8 cellular contexts compared by ENCODE assay signal in the genomic region with DNA sequence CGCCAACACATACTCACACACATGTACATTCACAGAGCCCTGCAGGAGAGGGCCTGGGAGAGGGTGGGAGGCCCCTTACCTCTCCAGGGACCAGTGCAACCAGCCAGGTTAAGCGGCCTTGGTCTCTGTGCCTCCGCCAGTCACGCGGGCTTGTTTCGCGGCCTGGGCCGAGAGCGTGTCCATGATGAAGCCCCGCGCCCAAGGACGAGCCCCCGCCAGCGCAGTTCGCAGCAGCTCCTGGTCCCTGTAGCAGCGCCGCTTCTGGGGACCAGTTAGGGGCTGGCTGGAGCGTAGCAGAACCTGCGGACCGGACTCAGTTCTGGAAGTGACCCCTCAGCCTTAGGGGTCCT. TPM values are rescaled to one million over a fixed set of nuclear protein-coding genes. Genes with fewer than 3 reads are reported as not detected.
DNase-seq lines count a peak whose midpoint lies in the region; FAIRE-seq and TF ChIP-seq lines count a peak whose summit lies in the region.

No MANE protein-coding gene starts in this region.

- H3K9me3 ChIP-seq in adipocyte (ENCODE audit: control insufficient read depth, low read length) (no peaks in the 10 kb centered on the region), thyroid gland (no peaks in the 10 kb centered on the region)

- intact Hi-C loops in thyroid gland (cut with DNase I), result loop anchor here (10.0 kb wide), 2 partner anchors 55 to 95 kb away; a partner anchor contains a TSS

- H3K36me3 ChIP-seq in adipocyte (ENCODE audit: control insufficient read depth, insufficient read depth, low read length, severe bottlenecking) (no peaks in the 10 kb centered on the region), kidney epithelial cell (ENCODE audit: control insufficient read depth, insufficient read depth, low read length) (no peaks in the 10 kb centered on the region), thyroid gland (no peaks in the 10 kb centered on the region)

- TF ChIP-seq CTCF in kidney epithelial cell (IDR thresholded peaks at IDR 0.05; ENCODE audit: insufficient read depth, low read length, poor library complexity, severe bottlenecking), result no peak
- no peak for TF ChIP-seq CTCF in thyroid gland (IDR thresholded peaks at IDR 0.05)

- H3K4me1 ChIP-seq in adipocyte (ENCODE audit: control insufficient read depth, insufficient read depth, low read length), result peaks cover 35% of the 10 kb centered on the region
- peaks cover 15 to 27% of the 10 kb centered on the region in 2 donors for H3K4me1 ChIP-seq in thyroid gland

- DNase-seq in activated CD4-positive, alpha-beta T cell treated with anti-CD3 and anti-CD28 coated beads, Interleukin-2, amount 10 ng/mL, durations not matched to agents 7 days and 5 days, result no peak
- DNase-seq in activated CD4-positive, alpha-beta T cell treated with anti-CD3 and anti-CD28 coated beads, Interleukin-2, amount 50 U/mL, for 4 hours, result no peak
- DNase-seq in adipocyte (ENCODE audit: low read depth) (no peak), kidney epithelial cell (ENCODE audit: low read depth) (no peak), thyroid gland (peak; percentile 36), GM12891 (ENCODE audit: insufficient read length, low spot score) (no peak), NCI-H82 treated with DMSO at 0.1 percent for 48 hours (lab: John Stamatoyannopoulos, UW; ENCODE audit: unreplicated experiment) (no peak)
- no peak for DNase-seq in NK-92 treated with Interleukin-12 subunit alpha and Interleukin-12 subunit beta, amount 100 ng/mL, for 24 hours (lab: John Stamatoyannopoulos, UW)

- no peak for TF ChIP-seq POLR2A in thyroid gland (IDR thresholded peaks at IDR 0.05)
- no peak for TF ChIP-seq POLR2A in GM12891 (IDR thresholded peaks at IDR 0.05; ENCODE audit: low read depth, low read length)

- FAIRE-seq in GM12891 (lab: Jason Lieb, UNC), result no peak

- peak overlapping the region; percentile 78 for H3K4me3 Mint-ChIP-seq in activated CD4-positive, alpha-beta T cell treated with anti-CD3 and anti-CD28 coated beads, Interleukin-2, amount 10 ng/mL, durations not matched to agents 7 days and 5 days

- peak overlapping the region; percentile 83 for H3K4me3 ChIP-seq in adipocyte (ENCODE audit: low read length)
- peak overlapping the region; percentile 55 for H3K4me3 ChIP-seq in kidney epithelial cell (ENCODE audit: low read depth, low read length)
- peak overlapping the region in 1 of 3 donors; percentile 51 for H3K4me3 ChIP-seq in thyroid gland (replicated peaks in 1 of 3)

- H3K27me3 ChIP-seq in adipocyte (replicated peaks; ENCODE audit: control insufficient read depth, insufficient read depth, low read length) (no peaks in the 10 kb centered on the region), kidney epithelial cell (ENCODE audit: control insufficient read depth, insufficient read depth, low read length) (no peaks in the 10 kb centered on the region), thyroid gland (no peaks in the 10 kb centered on the region)

- WGBS in thyroid gland, 2 donors, result 35 to 41% methylated on average over 4 to 17 of the region's 20 CpGs

- POLR2A ChIA-PET in activated CD4-positive, alpha-beta T cell treated with anti-CD3 and anti-CD28 coated beads, Interleukin-2, amount 10 ng/mL, durations not matched to agents 7 days and 5 days (lab: Charles Lee), result interaction anchor here (1.2 kb wide), 1 partner anchor 10 kb away, joined by 5 read pairs; no protein-coding TSS in a partner anchor

- H3K4me1 Mint-ChIP-seq in activated CD4-positive, alpha-beta T cell treated with anti-CD3 and anti-CD28 coated beads, Interleukin-2, amount 10 ng/mL, durations not matched to agents 7 days and 5 days, result peaks cover 35% of the 10 kb centered on the region

- peak overlapping the region; percentile 85 for H3K9ac ChIP-seq in adipocyte (ENCODE audit: low read length)

- H3K9me3 Mint-ChIP-seq in activated CD4-positive, alpha-beta T cell treated with anti-CD3 and anti-CD28 coated beads, Interleukin-2, amount 10 ng/mL, durations not matched to agents 7 days and 5 days, result no peaks in the 10 kb centered on the region

- H3K36me3 Mint-ChIP-seq in activated CD4-positive, alpha-beta T cell treated with anti-CD3 and anti-CD28 coated beads, Interleukin-2, amount 10 ng/mL, durations not matched to agents 7 days and 5 days (ENCODE audit: low read depth), result no peaks in the 10 kb centered on the region

- H3K27ac ChIP-seq in thyroid gland, result peak overlapping the region; percentile 1 to 95 (median 75)

- no peak overlapping the region for H3K27ac Mint-ChIP-seq in activated CD4-positive, alpha-beta T cell treated with anti-CD3 and anti-CD28 coated beads, Interleukin-2, amount 10 ng/mL, durations not matched to agents 7 days and 5 days

- CTCF ChIA-PET in activated CD4-positive, alpha-beta T cell treated with anti-CD3 and anti-CD28 coated beads, Interleukin-2, amount 10 ng/mL, durations not matched to agents 7 days and 5 days (lab: Charles Lee), result interaction anchor here (1.4 to 3.4 kb wide), 7 partner anchors 9 to 132 kb away, joined by 3 to 29 read pairs (median 5); a partner anchor contains a TSS

- no peaks in the 10 kb centered on the region for H3K27me3 Mint-ChIP-seq in activated CD4-positive, alpha-beta T cell treated with anti-CD3 and anti-CD28 coated beads, Interleukin-2, amount 10 ng/mL, durations not matched to agents 7 days and 5 days

TF ChIP-seq in GM12891, 5 proteins besides CTCF, POLR2A, EP300 and RAD21:
- no peak for TF ChIP-seq TAF1 (IDR thresholded peaks at IDR 0.05; ENCODE audit: low read depth, low read length)
- TF ChIP-seq POLR2AphosphoS5 (IDR thresholded peaks at IDR 0.05; ENCODE audit: low read depth, low read length), result no peak
- TF ChIP-seq POU2F2 (IDR thresholded peaks at IDR 0.05; ENCODE audit: low read depth, low read length), result no peak
- no peak for TF ChIP-seq PAX5 (IDR thresholded peaks at IDR 0.05; ENCODE audit: insufficient read depth, low read length, severe bottlenecking)
- no peak for TF ChIP-seq SPI1 (IDR thresholded peaks at IDR 0.05; ENCODE audit: low read depth, low read length)

RNA-seq across cellular contexts. Expression of a gene that starts 7.3 kb away (rescaled TPM):
- total RNA-seq in activated CD4-positive, alpha-beta T cell treated with anti-CD3 and anti-CD28 coated beads, Interleukin-2, amount 10 ng/mL, durations not matched to agents 7 days and 5 days, result under 1 TPM; 0.58 to 0.87 TPM
- total RNA-seq in kidney epithelial cell (2.7 TPM in 1 of 2 replicates, not detected in the other), thyroid gland (1 to 10 TPM; 3.6 to 5.6 (median 4.1) TPM)
- polyA plus RNA-seq in GM12891 (2012; ENCODE audit: low read depth, missing spikeins), result 0.30 TPM

RNA-seq across cellular contexts. Expression of a gene that starts 11.3 kb away (rescaled TPM):
- total RNA-seq in activated CD4-positive, alpha-beta T cell treated with anti-CD3 and anti-CD28 coated beads, Interleukin-2, amount 10 ng/mL, durations not matched to agents 7 days and 5 days, result 100 to 1,000 TPM; 434 to 495 TPM
- total RNA-seq in kidney epithelial cell, result 6.2 and 10.3 TPM in 2 replicates
- 1 to 10 TPM; 2.2 to 4.0 (median 3.5) TPM for total RNA-seq in thyroid gland
- polyA plus RNA-seq in GM12891 (2012; ENCODE audit: low read depth, missing spikeins), result 103 TPM

RNA-seq across cellular contexts. Expression of a gene that starts 17.6 kb away (rescaled TPM):
- total RNA-seq in activated CD4-positive, alpha-beta T cell treated with anti-CD3 and anti-CD28 coated beads, Interleukin-2, amount 10 ng/mL, durations not matched to agents 7 days and 5 days, result 100 to 1,000 TPM; 173 to 176 TPM
- total RNA-seq in kidney epithelial cell (265 and 275 TPM in 2 replicates), thyroid gland (100 to 1,000 TPM; 193 to 383 (median 216) TPM)
- 180 TPM for polyA plus RNA-seq in GM12891 (2012; ENCODE audit: low read depth, missing spikeins)

RNA-seq across cellular contexts. Expression of a gene that starts 17.6 kb away (rescaled TPM):
- 10 to 100 TPM; 13.2 to 15.0 TPM for total RNA-seq in activated CD4-positive, alpha-beta T cell treated with anti-CD3 and anti-CD28 coated beads, Interleukin-2, amount 10 ng/mL, durations not matched to agents 7 days and 5 days
- total RNA-seq in kidney epithelial cell (20.2 and 21.1 TPM in 2 replicates), thyroid gland (10 to 100 TPM; 38.4 to 52.8 (median 39.2) TPM)
- polyA plus RNA-seq in GM12891 (2012; ENCODE audit: low read depth, missing spikeins), result 10.9 TPM

RNA-seq across cellular contexts. Expression of a gene that starts 30.9 kb away (rescaled TPM):
- under 1 TPM; 0.10 TPM for total RNA-seq in activated CD4-positive, alpha-beta T cell treated with anti-CD3 and anti-CD28 coated beads, Interleukin-2, amount 10 ng/mL, durations not matched to agents 7 days and 5 days
- not detected in 2 replicates for total RNA-seq in kidney epithelial cell
- not detected for total RNA-seq in thyroid gland
- 0.05 TPM for polyA plus RNA-seq in GM12891 (2012; ENCODE audit: low read depth, missing spikeins)

Comparison
In these comparisons a context has a peak if more than half of its experiments do, and no peak if none do; other contexts are left out.
1. DNase-seq: peak in thyroid gland (2 of 2); none in activated CD4-positive, alpha-beta T cell treated with anti-CD3 and anti-CD28 coated beads, Interleukin-2, amount 10 ng/mL, durations not matched to agents 7 days and 5 days (single experiment), activated CD4-positive, alpha-beta T cell treated with anti-CD3 and anti-CD28 coated beads, Interleukin-2, amount 50 U/mL, for 4 hours (0 of 2), adipocyte (single experiment), kidney epithelial cell (single experiment), GM12891 (single experiment), NCI-H82 treated with DMSO at 0.1 percent for 48 hours (single experiment) and NK-92 treated with Interleukin-12 subunit alpha and Interleukin-12 subunit beta, amount 100 ng/mL, for 24 hours (single experiment).
2. RNA of a gene that starts 11.3 kb away (total RNA-seq): 434 to 495 TPM in activated CD4-positive, alpha-beta T cell treated with anti-CD3 and anti-CD28 coated beads, Interleukin-2, amount 10 ng/mL, durations not matched to agents 7 days and 5 days; 6.2 to 10.3 TPM in kidney epithelial cell and 2.2 to 4.0 TPM in thyroid gland; every median in the first group is over 10 times any median in the second.